ENCODE assay signal across 7 cellular contexts in the genomic region with DNA sequence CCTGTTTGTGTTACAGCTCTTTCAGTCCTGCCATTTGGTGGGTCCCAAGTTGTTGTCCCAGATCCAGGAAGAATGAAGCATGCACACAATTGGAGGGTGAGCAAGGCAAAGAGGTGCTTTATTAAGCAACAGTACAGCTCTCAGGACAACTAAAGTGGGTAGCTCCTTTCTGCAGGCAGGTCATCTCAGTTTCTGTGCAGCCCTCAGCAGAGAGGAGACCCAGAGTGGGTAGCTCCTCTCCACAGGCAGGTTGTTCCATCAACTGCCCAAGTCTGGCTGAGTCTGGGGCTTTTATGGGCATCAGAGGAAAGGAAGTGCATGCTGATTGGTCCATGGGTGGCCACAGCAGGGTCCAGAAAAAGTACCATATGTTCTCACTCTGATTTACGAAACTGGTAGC.
"Had no signal": no experiment of that assay in that cellular context is flagged by ENCODE, and none has a peak within 500 bp of the region (broad histone marks: within the 10 kb centered on the region; RNA-seq: fewer than 3 reads in every experiment).

No MANE protein-coding gene starts in this region.

- H3K4me2 ChIP-seq: GM23338 had no signal

- ATAC-seq: GM23338, K562 had no signal

- DNase-seq: H9, HCEC 1CT, HFFc6, IMR-90, KG1 had no signal

- H3K4me3 ChIP-seq: GM23338, K562 had no signal

- H2AFZ ChIP-seq: GM23338 had no signal
